Comparison of ENCODE assay signal across 21 cellular contexts in the genomic region with DNA sequence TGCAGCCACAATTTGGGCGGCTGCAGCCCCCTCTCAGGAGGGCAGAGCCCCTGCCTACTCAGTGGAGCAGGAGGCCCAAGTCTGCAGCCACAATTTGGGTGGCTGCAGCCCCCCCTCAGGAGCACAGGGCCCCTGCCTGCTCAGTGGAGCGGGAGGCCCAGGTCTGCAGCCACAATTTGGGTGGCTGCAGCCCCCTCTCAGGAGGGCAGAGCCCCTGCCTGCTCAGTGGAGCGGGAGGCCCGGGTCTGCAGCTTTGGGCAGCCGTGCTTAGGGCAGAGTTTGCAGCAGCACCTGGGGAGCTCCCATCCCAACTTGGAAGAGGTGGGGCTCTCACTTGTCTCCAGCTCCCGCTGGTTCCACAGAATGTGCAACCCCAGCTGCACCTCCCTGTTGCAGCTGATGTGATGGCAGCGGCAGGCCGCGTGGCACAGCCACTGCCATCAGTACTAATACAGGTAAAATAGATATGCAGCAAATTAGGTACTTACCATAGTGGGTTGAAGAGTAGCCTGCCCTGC.
DNase-seq lines count a peak whose midpoint lies in the region; ATAC-seq and TF ChIP-seq lines count a peak whose summit lies in the region.
"Had no signal": no experiment of that assay in that cellular context is flagged by ENCODE, and none has a peak within 500 bp of the region (broad histone marks: within the 10 kb centered on the region; RNA-seq: fewer than 3 reads in every experiment).

No MANE protein-coding gene starts in this region.

- 96% methylated on average over 9 of the region's 9 CpGs for WGBS in smooth muscle cell (ENCODE audit: low lambda C conversion rate)

- no peaks in the 10 kb centered on the region for H3F3A ChIP-seq in smooth muscle cell (ENCODE audit: low read depth)

- CTCF ChIA-PET in HCT116 (lab: Charles Lee): interaction anchor here (1.2 to 1.4 kb wide), 2 partner anchors 72 to 576 kb away, joined by 3 to 4 read pairs; no protein-coding TSS in a partner anchor
- CTCF ChIA-PET in activated CD4-positive, alpha-beta memory T cell treated with anti-CD3 and anti-CD28 coated beads, Interleukin-2, amount 10 ng/mL, durations not matched to agents 7 days and 5 days (lab: Charles Lee): no interaction called here

- H3K4me1 ChIP-seq in HCT116 (ENCODE audit: control insufficient read depth in 1 of 2, insufficient read depth in 2 of 2, low read length in 2 of 2): peaks cover 14 to 46% of the 10 kb centered on the region in 2 experiments
- H3K4me1 ChIP-seq in fibroblast of lung (ENCODE audit: control insufficient read depth, extremely low read depth, insufficient read depth, low read length): peaks cover 10% of the 10 kb centered on the region
- H3K4me1 ChIP-seq in smooth muscle cell (ENCODE audit: low read depth): no peaks in the 10 kb centered on the region
- H3K4me1 ChIP-seq: gastrocnemius medialis had no signal

- no peak for TF ChIP-seq RAD21 in HCT116 (IDR thresholded peaks at IDR 0.05; ENCODE audit: low read depth)

- H3K9me2 ChIP-seq in HCT116 (ENCODE audit: insufficient read depth): no peaks in the 10 kb centered on the region

- H3K27ac ChIP-seq in HCT116 (ENCODE audit: low read depth, low read length) (no peak overlapping the region), fibroblast of lung (ENCODE audit: insufficient read depth, low read length) (peak overlapping the region; percentile 89), smooth muscle cell (ENCODE audit: low read depth) (peak overlapping the region; percentile 86)
- H3K27ac ChIP-seq: gastrocnemius medialis had no signal

- H3K79me2 ChIP-seq in HCT116 (ENCODE audit: insufficient read depth, low read length): no peaks in the 10 kb centered on the region
- no peaks in the 10 kb centered on the region for H3K79me2 ChIP-seq in fibroblast of lung (ENCODE audit: control insufficient read depth, insufficient read depth, low read length)
- no peaks in the 10 kb centered on the region for H3K79me2 ChIP-seq in smooth muscle cell (ENCODE audit: low read depth)

- RAD21 ChIA-PET in HCT116 (lab: Charles Lee; ENCODE audit: low non-redundant PET in 1 of 2, low total read pairs in 2 of 2, uncharacterized antibody in 2 of 2, unreplicated experiment in 2 of 2): no interaction called here

- H3K9ac ChIP-seq in HCT116 (ENCODE audit: low read length): peak overlapping the region; percentile 40; the same call in 1 of the 2 replicates
- no peak overlapping the region for H3K9ac ChIP-seq in fibroblast of lung (ENCODE audit: insufficient read depth, low read length)
- H3K9ac ChIP-seq in smooth muscle cell (ENCODE audit: low read depth): no peak overlapping the region

- H3K4me2 ChIP-seq in HCT116 (ENCODE audit: low read length) (peak overlapping the region; percentile 76), fibroblast of lung (ENCODE audit: extremely low read depth, insufficient read depth, low read length) (no peak overlapping the region), smooth muscle cell (peak overlapping the region; percentile 16)

- TF ChIP-seq POLR2A in HCT116 (IDR thresholded peaks at IDR 0.05; ENCODE audit: borderline replicate concordance, extremely low read depth, insufficient read depth, insufficient read length): no peak

- no peak for DNase-seq in HCT116 (ENCODE audit: low read depth, low spot score)
- peak; percentile 9 for DNase-seq in activated CD4-positive, alpha-beta memory T cell treated with anti-CD3 and anti-CD28 coated beads, Interleukin-2, amount 10 ng/mL, durations not matched to agents 7 days and 5 days
- DNase-seq in fibroblast of lung (ENCODE audit: low read depth in 2 of 2): no peak
- no peak for DNase-seq in smooth muscle cell (lab: John Stamatoyannopoulos, UW; ENCODE audit: unreplicated experiment)
- DNase-seq in COLO829 (ENCODE audit: low spot score): no peak
- DNase-seq in amniotic stem cell (lab: John Stamatoyannopoulos, UW): no peak
- DNase-seq: activated CD4-positive, alpha-beta T cell treated with anti-CD3 and anti-CD28 coated beads for 48 hours; activated naive CD8-positive, alpha-beta T cell treated with anti-CD3 and anti-CD28 coated beads for 36 hours; activated T-cell treated with anti-CD3 and anti-CD28 coated beads, Interleukin-2, amount 50 U/mL, for 4 hours; cortex of kidney; DND-41; gastrocnemius medialis; kidney glomerular epithelial cell; NCI-H187; NCI-H510A had no signal

- H3K9me3 ChIP-seq in HCT116 (ENCODE audit: control insufficient read depth in 1 of 2, insufficient read depth in 1 of 2, low read depth in 1 of 2, low read length in 2 of 2) (no peaks in the 10 kb centered on the region), fibroblast of lung (ENCODE audit: control insufficient read depth, insufficient read depth, low read depth, low read length) (no peaks in the 10 kb centered on the region), smooth muscle cell (replicated peaks; ENCODE audit: low read depth) (no peaks in the 10 kb centered on the region)
- H3K9me3 ChIP-seq: gastrocnemius medialis had no signal

- intact Hi-C loops in HCT116 (cut with micrococcal nuclease): no loop called here

- POLR2A ChIA-PET in HCT116 (lab: Charles Lee): no interaction called here
- POLR2A ChIA-PET in activated CD4-positive, alpha-beta memory T cell treated with anti-CD3 and anti-CD28 coated beads, Interleukin-2, amount 10 ng/mL, durations not matched to agents 7 days and 5 days (lab: Charles Lee): no interaction called here

- H4K20me1 ChIP-seq in HCT116 (ENCODE audit: insufficient read depth) (no peaks in the 10 kb centered on the region), fibroblast of lung (ENCODE audit: control insufficient read depth, extremely low read depth, insufficient read depth, low read length) (no peaks in the 10 kb centered on the region), smooth muscle cell (ENCODE audit: low read depth) (no peaks in the 10 kb centered on the region)

- TF ChIP-seq CTCF in HCT116 (IDR thresholded peaks at IDR 0.05 in 2 of 3, conservative IDR thresholded peaks at IDR 0.05 in 1 of 3; ENCODE audit: borderline replicate concordance in 1 of 3, insufficient read depth in 1 of 3, low read depth in 2 of 3, low read length in 2 of 3): no peak
- no peak for TF ChIP-seq CTCF in fibroblast of lung (conservative IDR thresholded peaks at IDR 0.05 in 1 of 2, IDR thresholded peaks at IDR 0.05 in 1 of 2; ENCODE audit: low read depth in 1 of 2, low read length in 2 of 2)
- TF ChIP-seq CTCF in smooth muscle cell (IDR thresholded peaks at IDR 0.05; ENCODE audit: borderline replicate concordance, insufficient read depth, poor library complexity, severe bottlenecking): no peak

- H3K27me3 ChIP-seq in HCT116 (ENCODE audit: insufficient read depth, low read length) (no peaks in the 10 kb centered on the region), fibroblast of lung (ENCODE audit: control insufficient read depth, insufficient read depth, low read length) (no peaks in the 10 kb centered on the region), smooth muscle cell (ENCODE audit: low read depth) (no peaks in the 10 kb centered on the region)
- H3K27me3 ChIP-seq: gastrocnemius medialis had no signal

- no peak overlapping the region for H3K4me3 Mint-ChIP-seq in activated CD4-positive, alpha-beta memory T cell treated with anti-CD3 and anti-CD28 coated beads, Interleukin-2, amount 10 ng/mL, durations not matched to agents 7 days and 5 days
- H3K4me3 Mint-ChIP-seq: activated naive CD8-positive, alpha-beta T cell treated with anti-CD3 and anti-CD28 coated beads for 36 hours; activated T-cell treated with anti-CD3 and anti-CD28 coated beads, Interleukin-2, amount 50 U/mL, for 4 hours; brain; mesothelial cell of epicardium; nephron had no signal

- no peak overlapping the region for H3K27ac Mint-ChIP-seq in activated CD4-positive, alpha-beta memory T cell treated with anti-CD3 and anti-CD28 coated beads, Interleukin-2, amount 10 ng/mL, durations not matched to agents 7 days and 5 days
- H3K27ac Mint-ChIP-seq: activated naive CD8-positive, alpha-beta T cell treated with anti-CD3 and anti-CD28 coated beads for 36 hours; brain; mesothelial cell of epicardium had no signal

- H3K4me3 ChIP-seq in HCT116 (replicated peaks in 1 of 2; ENCODE audit: low read depth in 1 of 2, low read length in 2 of 2) (peak overlapping the region in 1 of 2 experiments; percentile 33; a peak in 2 of 4 replicates), fibroblast of lung (replicated peaks in 1 of 4; ENCODE audit: control extremely low read depth in 1 of 4, insufficient read depth in 1 of 4, low read depth in 3 of 4, low read length in 4 of 4) (no peak overlapping the region), smooth muscle cell (no peak overlapping the region)
- H3K4me3 ChIP-seq: gastrocnemius medialis, K562 had no signal

- no peaks in the 10 kb centered on the region for H3K36me3 Mint-ChIP-seq in activated CD4-positive, alpha-beta memory T cell treated with anti-CD3 and anti-CD28 coated beads, Interleukin-2, amount 10 ng/mL, durations not matched to agents 7 days and 5 days (ENCODE audit: low read depth)
- H3K36me3 Mint-ChIP-seq: activated naive CD8-positive, alpha-beta T cell treated with anti-CD3 and anti-CD28 coated beads for 36 hours; brain; mesothelial cell of epicardium had no signal

- ATAC-seq in HCT116 (no peak), HG03039 (IDR thresholded peaks at IDR 0.05; ENCODE audit: unreplicated experiment) (no peak), GM18498 (IDR thresholded peaks at IDR 0.05; ENCODE audit: unreplicated experiment) (no peak)
- ATAC-seq: activated T-cell treated with anti-CD3 and anti-CD28 coated beads, Interleukin-2, amount 50 U/mL, for 4 hours; K562 had no signal

- H2AFZ ChIP-seq in HCT116 (ENCODE audit: low read depth, low read length, poor library complexity, severe bottlenecking) (no peak overlapping the region), fibroblast of lung (ENCODE audit: low read length) (no peak overlapping the region), smooth muscle cell (ENCODE audit: low read depth) (no peak overlapping the region)

- BruUV-seq in HCT116 (replicated peaks; lab: Mats Ljungman, UMichigan): no TSS peak

- peaks cover 13% of the 10 kb centered on the region for H3K4me1 Mint-ChIP-seq in activated CD4-positive, alpha-beta memory T cell treated with anti-CD3 and anti-CD28 coated beads, Interleukin-2, amount 10 ng/mL, durations not matched to agents 7 days and 5 days

- no peaks in the 10 kb centered on the region for H3K9me3 Mint-ChIP-seq in activated CD4-positive, alpha-beta memory T cell treated with anti-CD3 and anti-CD28 coated beads, Interleukin-2, amount 10 ng/mL, durations not matched to agents 7 days and 5 days
- H3K9me3 Mint-ChIP-seq: activated naive CD8-positive, alpha-beta T cell treated with anti-CD3 and anti-CD28 coated beads for 36 hours; activated T-cell treated with anti-CD3 and anti-CD28 coated beads, Interleukin-2, amount 50 U/mL, for 4 hours; mesothelial cell of epicardium; nephron had no signal

- H3K27me3 Mint-ChIP-seq in activated CD4-positive, alpha-beta memory T cell treated with anti-CD3 and anti-CD28 coated beads, Interleukin-2, amount 10 ng/mL, durations not matched to agents 7 days and 5 days: peaks cover 5% of the 10 kb centered on the region

- H3K36me3 ChIP-seq in HCT116 (ENCODE audit: control insufficient read depth in 1 of 2, insufficient read depth in 2 of 2, low read length in 2 of 2): no peaks in the 10 kb centered on the region
- no peaks in the 10 kb centered on the region for H3K36me3 ChIP-seq in fibroblast of lung (ENCODE audit: control insufficient read depth, insufficient read depth, low read length)
- H3K36me3 ChIP-seq in smooth muscle cell (ENCODE audit: low read depth): no peaks in the 10 kb centered on the region
- H3K36me3 ChIP-seq: gastrocnemius medialis had no signal
